21 cellular contexts compared by ENCODE assay signal in the genomic region with DNA sequence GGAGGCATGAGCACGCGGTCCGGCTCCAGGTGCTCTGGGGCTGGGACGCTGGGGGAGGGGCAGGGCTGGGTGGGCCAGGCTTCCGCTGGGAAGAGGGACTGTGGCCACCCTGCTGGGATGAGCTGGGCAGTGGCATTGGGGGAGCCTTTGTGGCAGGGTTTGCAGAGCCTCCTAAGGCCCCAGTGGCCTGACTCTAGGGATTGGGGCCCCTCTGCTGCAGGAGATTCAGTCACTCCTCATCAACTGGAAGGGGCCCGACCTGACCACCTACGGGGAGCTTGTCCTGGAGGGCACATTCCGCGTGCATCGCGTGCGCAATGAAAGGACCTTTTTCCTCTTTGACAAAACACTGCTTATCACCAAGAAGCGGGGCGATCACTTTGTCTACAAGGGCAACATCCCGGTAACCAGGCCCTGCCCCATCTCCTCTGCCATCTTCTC.
"Had no signal": no experiment of that assay in that cellular context is flagged by ENCODE, and none has a peak within 500 bp of the region (broad histone marks: within the 10 kb centered on the region; RNA-seq: fewer than 3 reads in every experiment).

No MANE protein-coding gene starts in this region.

- H3K9me3 Mint-ChIP-seq: activated naive CD8-positive, alpha-beta T cell treated with anti-CD3 and anti-CD28 coated beads, Interleukin-2, amount 50 U/mL, for 24 hours; brain; mesothelial cell of epicardium; stimulated activated naive CD8-positive, alpha-beta T cell treated with anti-CD3 and anti-CD28 coated beads, Interleukin-15, Interleukin-2, amounts not matched to agents 100 ng/mL and 50 ng/mL, for 24 hours had no signal

- H3K9me3 ChIP-seq: psoas muscle, tibial nerve, vagina had no signal

- H3K27ac ChIP-seq: psoas muscle, vagina had no signal

- ATAC-seq: activated naive CD8-positive, alpha-beta T cell treated with anti-CD3 and anti-CD28 coated beads, Interleukin-2, amount 50 U/mL, for 24 hours; left colon; psoas muscle; right cardiac atrium; SK-N-SH treated with all-trans-retinoic acid at 6 μM for 48 hours had no signal

- H3K4me1 ChIP-seq: psoas muscle had no signal

- H3K4me3 ChIP-seq: lung, psoas muscle, skin epidermis, tibial nerve, vagina had no signal

- H3K27me3 ChIP-seq: tibial nerve, vagina had no signal

- H3K27me3 Mint-ChIP-seq: activated naive CD8-positive, alpha-beta T cell treated with anti-CD3 and anti-CD28 coated beads, Interleukin-2, amount 50 U/mL, for 24 hours; brain; stimulated activated naive CD8-positive, alpha-beta T cell treated with anti-CD3 and anti-CD28 coated beads, Interleukin-15, Interleukin-2, amounts not matched to agents 100 ng/mL and 50 ng/mL, for 24 hours had no signal

- DNase-seq: activated CD4-positive, alpha-beta T cell treated with anti-CD3 and anti-CD28 coated beads, Interleukin-2, amount 50 U/mL, for 1 hour; activated naive CD4-positive, alpha-beta T cell treated with Interleukin-2 at 50 U/mL for 16 hours; activated naive CD8-positive, alpha-beta T cell treated with anti-CD3 and anti-CD28 coated beads, Interleukin-2, amount 50 U/mL, for 24 hours; anterior cingulate cortex; cortex of kidney; effector CD4-positive, alpha-beta T cell; left colon; stimulated activated CD4-positive, alpha-beta T cell treated with anti-CD3 and anti-CD28 coated beads, Interleukin-15, amount 100 ng/mL, for 24 hours; stimulated activated CD4-positive, alpha-beta T cell treated with anti-CD3 and anti-CD28 coated beads, Interleukin-2, amount 100 ng/mL, for 48 hours; T-helper 1 cell; T1000 had no signal

- H3K4me3 Mint-ChIP-seq: activated naive CD8-positive, alpha-beta T cell treated with anti-CD3 and anti-CD28 coated beads, Interleukin-2, amount 50 U/mL, for 24 hours; brain; mesothelial cell of epicardium; stimulated activated naive CD8-positive, alpha-beta T cell treated with anti-CD3 and anti-CD28 coated beads, Interleukin-15, Interleukin-2, amounts not matched to agents 100 ng/mL and 50 ng/mL, for 24 hours had no signal

- H3K27ac Mint-ChIP-seq: activated naive CD8-positive, alpha-beta T cell treated with anti-CD3 and anti-CD28 coated beads, Interleukin-2, amount 50 U/mL, for 24 hours; brain; mesothelial cell of epicardium; stimulated activated naive CD8-positive, alpha-beta T cell treated with anti-CD3 and anti-CD28 coated beads, Interleukin-15, Interleukin-2, amounts not matched to agents 100 ng/mL and 50 ng/mL, for 24 hours had no signal
